8 cellular contexts compared by ENCODE assay signal in the genomic region with DNA sequence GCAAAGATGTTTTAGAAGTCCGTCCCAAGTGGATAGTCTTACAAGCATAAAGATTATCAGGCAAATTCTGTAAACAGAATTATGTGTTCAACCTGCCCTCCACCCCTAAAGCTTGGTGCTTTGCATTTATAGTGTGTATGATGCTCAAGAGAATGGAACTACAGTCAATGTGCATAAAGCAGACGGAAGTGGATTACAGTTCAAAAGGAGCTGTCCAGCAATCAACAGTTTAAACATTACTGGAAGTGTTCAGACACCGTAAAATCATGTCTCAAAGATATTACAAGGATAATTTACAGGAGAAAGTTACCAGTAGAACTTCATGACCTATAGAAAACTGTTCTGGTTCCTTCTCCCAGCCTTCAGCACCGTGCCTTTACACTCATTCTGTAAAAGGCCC. TPM values are rescaled to one million over a fixed set of nuclear protein-coding genes. Genes with fewer than 3 reads are reported as not detected.
DNase-seq lines count a peak whose midpoint lies in the region; TF ChIP-seq lines count a peak whose summit lies in the region.

No MANE protein-coding gene starts in this region.

- H3K36me3 ChIP-seq in GM06990 (ENCODE audit: control insufficient read depth, insufficient read depth, low read length) (no peaks in the 10 kb centered on the region), endocrine pancreas (ENCODE audit: control insufficient read depth, insufficient read depth, low read length) (no peaks in the 10 kb centered on the region), neural cell (ENCODE audit: insufficient read depth, low read length) (no peaks in the 10 kb centered on the region)

- H3K4me2 ChIP-seq in neural cell (ENCODE audit: low read length): peak overlapping the region; percentile 32

- H2AFZ ChIP-seq in neural cell (ENCODE audit: low read depth, low read length): no peak overlapping the region

- H3K27me3 ChIP-seq in GM06990 (replicated peaks; ENCODE audit: control insufficient read depth, insufficient read depth, low read length) (no peaks in the 10 kb centered on the region), endocrine pancreas (ENCODE audit: control insufficient read depth, insufficient read depth, low read length) (no peaks in the 10 kb centered on the region), neural cell (ENCODE audit: insufficient read depth, low read depth, low read length) (peaks cover 5% of the 10 kb centered on the region)

- no peaks in the 10 kb centered on the region for H3K79me2 ChIP-seq in neural cell (replicated peaks; ENCODE audit: insufficient read depth, low read length)

- no peaks in the 10 kb centered on the region for H3F3A ChIP-seq in neural cell (ENCODE audit: insufficient read depth, low read length, poor library complexity, severe bottlenecking)

- no peak for DNase-seq in GM06990 (ENCODE audit: extremely low read depth, insufficient read length)
- DNase-seq in NCI-H69 (lab: John Stamatoyannopoulos, UW): peak; percentile 26
- DNase-seq in activated effector memory CD4-positive, alpha-beta T cell treated with Interleukin-2 at 50 U/mL for 16 hours: no peak
- DNase-seq in erythroblast (lab: John Stamatoyannopoulos, UW): no peak
- DNase-seq in GM19240 (ENCODE audit: insufficient read length, low spot score): no peak
- DNase-seq in D341Med (ENCODE audit: low spot score): no peak

- H3K27ac ChIP-seq in neural cell (ENCODE audit: low read length): no peak overlapping the region

- H3K9me3 ChIP-seq in endocrine pancreas (ENCODE audit: control insufficient read depth, low read length) (no peaks in the 10 kb centered on the region), neural cell (ENCODE audit: low read length) (no peaks in the 10 kb centered on the region)

- no peak for TF ChIP-seq POLR2A in erythroblast (IDR thresholded peaks at IDR 0.05; ENCODE audit: low read length)

- TF ChIP-seq CTCF in GM06990 (IDR thresholded peaks at IDR 0.05; ENCODE audit: insufficient read depth, low read length, poor library complexity, severe bottlenecking) (no peak), neural cell (IDR thresholded peaks at IDR 0.05; ENCODE audit: poor library complexity, severe bottlenecking) (no peak)

- H3K4me1 ChIP-seq in endocrine pancreas (ENCODE audit: control insufficient read depth, insufficient read depth, low read length): peaks cover 13% of the 10 kb centered on the region

- peak overlapping the region; percentile 73 for H3K4me3 ChIP-seq in GM06990 (replicated peaks; ENCODE audit: low read depth, low read length)
- peak overlapping the region; percentile 93 for H3K4me3 ChIP-seq in endocrine pancreas (ENCODE audit: control insufficient read depth, insufficient read depth, low read length)
- H3K4me3 ChIP-seq in neural cell (ENCODE audit: low read length): peak overlapping the region; percentile 85

- no peak for TF ChIP-seq EP300 in neural cell (conservative IDR thresholded peaks at IDR 0.05; ENCODE audit: poor library complexity, severe bottlenecking)

- H4K20me1 ChIP-seq in neural cell (ENCODE audit: insufficient read depth): no peaks in the 10 kb centered on the region

- no peak for TF ChIP-seq RAD21 in neural cell (conservative IDR thresholded peaks at IDR 0.05)

- peak overlapping the region; percentile 86 for H3K9ac ChIP-seq in endocrine pancreas (ENCODE audit: control insufficient read depth, insufficient read depth, low read length)
- peak overlapping the region; percentile 75 for H3K9ac ChIP-seq in neural cell (ENCODE audit: low read length)

- H3K9me2 ChIP-seq in neural cell (ENCODE audit: insufficient read depth, low read length): no peaks in the 10 kb centered on the region

TF ChIP-seq in neural cell, 6 proteins besides CTCF, POLR2A, EP300 and RAD21:
- no peak for TF ChIP-seq TAF1 (IDR thresholded peaks at IDR 0.05; ENCODE audit: low read depth)
- TF ChIP-seq, protein P1, sequence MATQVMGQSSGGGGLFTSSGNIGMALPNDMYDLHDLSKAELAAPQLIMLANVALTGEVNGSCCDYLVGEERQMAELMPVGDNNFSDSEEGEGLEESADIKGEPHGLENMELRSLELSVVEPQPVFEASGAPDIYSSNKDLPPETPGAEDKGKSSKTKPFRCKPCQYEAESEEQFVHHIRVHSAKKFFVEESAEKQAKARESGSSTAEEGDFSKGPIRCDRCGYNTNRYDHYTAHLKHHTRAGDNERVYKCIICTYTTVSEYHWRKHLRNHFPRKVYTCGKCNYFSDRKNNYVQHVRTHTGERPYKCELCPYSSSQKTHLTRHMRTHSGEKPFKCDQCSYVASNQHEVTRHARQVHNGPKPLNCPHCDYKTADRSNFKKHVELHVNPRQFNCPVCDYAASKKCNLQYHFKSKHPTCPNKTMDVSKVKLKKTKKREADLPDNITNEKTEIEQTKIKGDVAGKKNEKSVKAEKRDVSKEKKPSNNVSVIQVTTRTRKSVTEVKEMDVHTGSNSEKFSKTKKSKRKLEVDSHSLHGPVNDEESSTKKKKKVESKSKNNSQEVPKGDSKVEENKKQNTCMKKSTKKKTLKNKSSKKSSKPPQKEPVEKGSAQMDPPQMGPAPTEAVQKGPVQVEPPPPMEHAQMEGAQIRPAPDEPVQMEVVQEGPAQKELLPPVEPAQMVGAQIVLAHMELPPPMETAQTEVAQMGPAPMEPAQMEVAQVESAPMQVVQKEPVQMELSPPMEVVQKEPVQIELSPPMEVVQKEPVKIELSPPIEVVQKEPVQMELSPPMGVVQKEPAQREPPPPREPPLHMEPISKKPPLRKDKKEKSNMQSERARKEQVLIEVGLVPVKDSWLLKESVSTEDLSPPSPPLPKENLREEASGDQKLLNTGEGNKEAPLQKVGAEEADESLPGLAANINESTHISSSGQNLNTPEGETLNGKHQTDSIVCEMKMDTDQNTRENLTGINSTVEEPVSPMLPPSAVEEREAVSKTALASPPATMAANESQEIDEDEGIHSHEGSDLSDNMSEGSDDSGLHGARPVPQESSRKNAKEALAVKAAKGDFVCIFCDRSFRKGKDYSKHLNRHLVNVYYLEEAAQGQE (IDR thresholded peaks at IDR 0.05; ENCODE audit: borderline replicate concordance): no peak
- TF ChIP-seq EZH2 (IDR thresholded peaks at IDR 0.05; ENCODE audit: borderline replicate concordance, insufficient read depth, low read length, poor library complexity, severe bottlenecking): no peak
- no peak for TF ChIP-seq POLR2AphosphoS5 (IDR thresholded peaks at IDR 0.05)
- no peak for TF ChIP-seq MXI1 (conservative IDR thresholded peaks at IDR 0.05; ENCODE audit: poor library complexity, severe bottlenecking)
- no peak for TF ChIP-seq SMC3 (conservative IDR thresholded peaks at IDR 0.05; ENCODE audit: poor library complexity)

RNA-seq across cellular contexts. Expression of gene RIC3, which starts 1.0 kb away (rescaled TPM):
- polyA plus RNA-seq in neural cell: 94.5 and 103 TPM in 2 replicates
- 58.9 and 71.4 TPM in 2 replicates for polyA minus RNA-seq in neural cell
